In genomic region chr2:165074884-165075283, GRCh38 we compare ENCODE assay signal across 21 cellular contexts.
"Had no signal": no experiment of that assay in that cellular context is flagged by ENCODE, and none has a peak within 500 bp of the region (broad histone marks: within the 10 kb centered on the region; RNA-seq: fewer than 3 reads in every experiment).

No MANE protein-coding gene starts in this region.

- H2AFZ ChIP-seq: neural progenitor cell had no signal

- DNase-seq: effector CD4-positive, alpha-beta T cell; endodermal cell; foreskin melanocyte; hippocampal formation; left colon; left ventricle myocardium superior; mucosa of descending colon; naive thymus-derived CD8-positive, alpha-beta T cell; nucleus accumbens; small intestine; stimulated activated CD4-positive, alpha-beta T cell treated with anti-CD3 and anti-CD28 coated beads, Interleukin-12 subunit alpha, Interleukin-12 subunit beta, amount 100 ng/mL, for 4 hours; stimulated activated CD4-positive, alpha-beta T cell treated with anti-CD3 and anti-CD28 coated beads, Interleukin-2, amount 100 ng/mL, for 48 hours; testis; upper lobe of right lung had no signal

- H3K4me1 ChIP-seq: heart left ventricle, pancreas, testis, tibial nerve, upper lobe of right lung, vagina had no signal

- H3K9me3 ChIP-seq: mucosa of descending colon, pancreas, testis, upper lobe of right lung, vagina had no signal

- H3K4me3 ChIP-seq: coronary artery, heart left ventricle, lung, mucosa of descending colon, neural progenitor cell, pancreas, testis, tibial nerve, upper lobe of right lung, vagina had no signal

- H3K27me3 ChIP-seq: heart left ventricle, neural progenitor cell, pancreas, testis, tibial nerve, upper lobe of right lung, vagina had no signal

- H3K9ac ChIP-seq: neural progenitor cell had no signal

- H3K36me3 ChIP-seq: heart left ventricle, neural progenitor cell, pancreas, tibial nerve, upper lobe of right lung, vagina had no signal

- H3K4me2 ChIP-seq: neural progenitor cell had no signal

- H3K27ac ChIP-seq: coronary artery, heart left ventricle, neural progenitor cell, pancreas, testis, tibial nerve, upper lobe of right lung, vagina had no signal
